ENCODE assay signal across 8 cellular contexts in genomic region chr17:11935734-11936406, GRCh38.
DNase-seq lines count a peak whose midpoint lies in the region; ATAC-seq, FAIRE-seq and TF ChIP-seq lines count a peak whose summit lies in the region.

No MANE protein-coding gene starts in this region.

- H3K4me1 ChIP-seq in A549 (no peaks in the 10 kb centered on the region), left lung (no peaks in the 10 kb centered on the region), vagina (no peaks in the 10 kb centered on the region)

- ATAC-seq in A549 (peak; percentile 49 to 65; a peak in 3 of 6 replicates), left lung (peak; percentile 78), HG02938 (IDR thresholded peaks at IDR 0.05; ENCODE audit: unreplicated experiment) (no peak)
- no peak for ATAC-seq in natural killer cell treated with Interleukin-12 subunit alpha and Interleukin-12 subunit beta and Interleukin-15 and Interleukin-18, amount 100 ng/mL, for 72 hours

- H3K36me3 ChIP-seq in left lung (no peaks in the 10 kb centered on the region), vagina (no peaks in the 10 kb centered on the region)

- H3K4me1 Mint-ChIP-seq in brain = no peaks in the 10 kb centered on the region
- no peaks in the 10 kb centered on the region for H3K4me1 Mint-ChIP-seq in natural killer cell treated with Interleukin-12 subunit alpha and Interleukin-12 subunit beta and Interleukin-15 and Interleukin-18, amount 100 ng/mL, for 72 hours (ENCODE audit: low read depth in 2 of 2)

- no peaks in the 10 kb centered on the region for H3K27me3 ChIP-seq in left lung
- H3K27me3 ChIP-seq in vagina = no peaks in the 10 kb centered on the region

- H3K4me3 ChIP-seq in A549 (no peak overlapping the region), left lung (no peak overlapping the region), vagina (no peak overlapping the region)

- H3K27ac ChIP-seq in A549 (no peak overlapping the region), left lung (no peak overlapping the region), vagina (no peak overlapping the region)

- peak; percentile 95 for FAIRE-seq in A549 (lab: Jason Lieb, UNC)

- peaks cover 3% of the 10 kb centered on the region for H3K27me3 Mint-ChIP-seq in brain
- peaks cover 4% of the 10 kb centered on the region in 2 donors for H3K27me3 Mint-ChIP-seq in natural killer cell treated with Interleukin-12 subunit alpha and Interleukin-12 subunit beta and Interleukin-15 and Interleukin-18, amount 100 ng/mL, for 72 hours

- TF ChIP-seq CTCF in A549 (IDR thresholded peaks at IDR 0.05) (peak; percentile 94), brain (conservative IDR thresholded peaks at IDR 0.05) (peak; percentile 87 to 96), left lung (IDR thresholded peaks at IDR 0.05) (peak; percentile 56 to 92), vagina (IDR thresholded peaks at IDR 0.05) (peak; percentile 57 to 58 (median 57))

- H3K36me3 Mint-ChIP-seq in brain = no peaks in the 10 kb centered on the region
- no peaks in the 10 kb centered on the region for H3K36me3 Mint-ChIP-seq in natural killer cell treated with Interleukin-12 subunit alpha and Interleukin-12 subunit beta and Interleukin-15 and Interleukin-18, amount 100 ng/mL, for 72 hours

- TF ChIP-seq POLR2A in A549 (IDR thresholded peaks at IDR 0.05; ENCODE audit: low read length) = no peak
- no peak for TF ChIP-seq POLR2A in vagina (IDR thresholded peaks at IDR 0.05)

- CTCF ChIA-PET in A549 (lab: Yijun Ruan, JAX) = interaction anchor here (0.6 to 3.9 kb wide), 43 partner anchors 9 to 1305 kb away, joined by 3 to 39 read pairs (median 4); partner anchors contain the start of genes TMEM220 and ZNF18

- DNase-seq in A549 (ENCODE audit: low read depth in 1 of 2, low spot score in 1 of 2) = peak in 1 of 2 experiments; percentile 72
- peak; percentile 38 for DNase-seq in GM03348 (ENCODE audit: low spot score)
- peak; percentile 59 for DNase-seq in NCI-H460 (ENCODE audit: extremely low read depth, low read depth)
- DNase-seq in left lung = peak in 1 of 2 donors; percentile 35
- DNase-seq in vagina (ENCODE audit: extremely low spot score in 2 of 2) = no peak
- DNase-seq in natural killer cell treated with Interleukin-12 subunit alpha and Interleukin-12 subunit beta and Interleukin-15 and Interleukin-18, amount 100 ng/mL, for 72 hours (ENCODE audit: low spot score) = no peak

- TF ChIP-seq RAD21 in A549 (conservative IDR thresholded peaks at IDR 0.05 in 1 of 2, IDR thresholded peaks at IDR 0.05 in 1 of 2) = peak; percentile 84 to 95

- H3K27ac Mint-ChIP-seq in brain = no peak overlapping the region
- H3K27ac Mint-ChIP-seq in natural killer cell treated with Interleukin-12 subunit alpha and Interleukin-12 subunit beta and Interleukin-15 and Interleukin-18, amount 100 ng/mL, for 72 hours = no peak overlapping the region

- no peaks in the 10 kb centered on the region for H3K9me3 ChIP-seq in A549
- no peaks in the 10 kb centered on the region for H3K9me3 ChIP-seq in left lung
- no peaks in the 10 kb centered on the region for H3K9me3 ChIP-seq in vagina

- intact Hi-C loops in left lung (cut with DNase I) (loop anchor here in 1 of 2 donors (5.0 kb wide), 1 partner anchor 1059 kb away; no protein-coding TSS in a partner anchor), vagina (cut with DNase I) (no loop called here)

- no peak for TF ChIP-seq EP300 in A549 (IDR thresholded peaks at IDR 0.05)

- POLR2A ChIA-PET in A549 (lab: Yijun Ruan, JAX) = no interaction called here

- peaks cover 0 to 49% (median 0%) of the 10 kb centered on the region in 5 experiments for H3K9me3 Mint-ChIP-seq in brain
- no peaks in the 10 kb centered on the region for H3K9me3 Mint-ChIP-seq in natural killer cell treated with Interleukin-12 subunit alpha and Interleukin-12 subunit beta and Interleukin-15 and Interleukin-18, amount 100 ng/mL, for 72 hours

- no peak overlapping the region for H3K4me2 ChIP-seq in A549

- no peak overlapping the region for H3K4me3 Mint-ChIP-seq in brain
- no peak overlapping the region for H3K4me3 Mint-ChIP-seq in natural killer cell treated with Interleukin-12 subunit alpha and Interleukin-12 subunit beta and Interleukin-15 and Interleukin-18, amount 100 ng/mL, for 72 hours

- WGBS in A549 (ENCODE audit: missing lambda C conversion rate) = 27% methylated on average over 14 of the region's 14 CpGs

TF ChIP-seq in A549, 52 proteins besides CTCF, POLR2A, EP300 and RAD21:
- TF ChIP-seq SMC3 (IDR thresholded peaks at IDR 0.05) (peak; percentile 58), HOXB13 (CRISPR knock-in tag; IDR thresholded peaks at IDR 0.05; ENCODE audit: low read depth) (no peak), BCL3 (IDR thresholded peaks at IDR 0.05) (no peak)

Comparison
In these comparisons a context has a peak if more than half of its experiments do, and no peak if none do; other contexts are left out.
1. ATAC-seq: peak in A549 (2 of 2) and left lung (single experiment); none in natural killer cell treated with Interleukin-12 subunit alpha and Interleukin-12 subunit beta and Interleukin-15 and Interleukin-18, amount 100 ng/mL, for 72 hours (0 of 2) and HG02938 (single experiment).
2. DNase-seq: peak in GM03348 (single experiment) and NCI-H460 (single experiment); none in vagina (0 of 2) and natural killer cell treated with Interleukin-12 subunit alpha and Interleukin-12 subunit beta and Interleukin-15 and Interleukin-18, amount 100 ng/mL, for 72 hours (single experiment).
3. Peak in every context shown above with its lines, with median percentiles within 50 percentile points of each other: CTCF ChIP-seq.